ENCODE assay signal across 25 cellular contexts in genomic region chr11:19912206-19913118, GRCh38.
DNase-seq lines count a peak whose midpoint lies in the region; ATAC-seq and TF ChIP-seq lines count a peak whose summit lies in the region.
"Had no signal": no experiment of that assay in that cellular context is flagged by ENCODE, and none has a peak within 500 bp of the region (broad histone marks: within the 10 kb centered on the region; RNA-seq: fewer than 3 reads in every experiment).

No MANE protein-coding gene starts in this region.

- H3K9me3 ChIP-seq in SK-N-SH = no peaks in the 10 kb centered on the region
- H3K9me3 ChIP-seq in MG63 = no peaks in the 10 kb centered on the region
- H3K9me3 ChIP-seq: BLaER1 treated with 17β-estradiol and CSF1 and Interleukin-3, amounts not matched to agents 10 nM and 100 nM; lower lobe of right lung; neutrophil; suprapubic skin; uterus had no signal

- H3K4me3 ChIP-seq in GM23338 (no peak overlapping the region), SK-N-SH (ENCODE audit: low read depth in 2 of 2, low read length in 1 of 2) (no peak overlapping the region), fibroblast of villous mesenchyme (ENCODE audit: low read depth, low read length) (no peak overlapping the region), MG63 (no peak overlapping the region)
- H3K4me3 ChIP-seq: BLaER1 treated with 17β-estradiol and CSF1 and Interleukin-3, amounts not matched to agents 10 nM and 100 nM; lower lobe of right lung; suprapubic skin; uterus had no signal

- H3F3A ChIP-seq in GM23338 (replicated peaks; ENCODE audit: low read depth) (no peaks in the 10 kb centered on the region; the same call in 1 of the 2 replicates), SK-N-SH (replicated peaks; ENCODE audit: insufficient read depth) (peaks cover 46% of the 10 kb centered on the region)

- TF ChIP-seq EP300 in SK-N-SH (IDR thresholded peaks at IDR 0.05; ENCODE audit: borderline replicate concordance in 1 of 2, low read depth in 1 of 2, low read length in 1 of 2) = no peak

- no peak for DNase-seq in GM23338 (ENCODE audit: low spot score)
- no peak for DNase-seq in SK-N-SH
- DNase-seq in fibroblast of villous mesenchyme (ENCODE audit: low read depth) = peak; percentile 65
- no peak for DNase-seq in MG63
- DNase-seq in SKM-1 (lab: John Stamatoyannopoulos, UW; ENCODE audit: unreplicated experiment) = no peak
- no peak for DNase-seq in germinal center (ENCODE audit: low spot score)
- DNase-seq: ACHN; activated CD4-positive, alpha-beta T cell treated with anti-CD3 and anti-CD28 coated beads, Interleukin-2, amount 50 U/mL, for 4 hours; activated CD4-positive, CD25-positive, alpha-beta regulatory T cell; activated effector memory CD4-positive, alpha-beta T cell treated with anti-CD3 and anti-CD28 coated beads, Interleukin-2, amount 50 U/mL, for 16 hours; lower lobe of right lung; NCI-H1930; NCI-H226; OCI-M1; small intestine; stimulated activated CD4-positive, alpha-beta T cell treated with anti-CD3 and anti-CD28 coated beads, Interleukin-2, amount 100 ng/mL, for 24 hours; T1000; uterus had no signal

- 0 out of 2 replicates have a peak overlapping the region, but pooled peaks have one; percentile 50 for H3K27ac Mint-ChIP-seq in GM23338
- peak overlapping the region; percentile 71 to 94 (median 81) for H3K27ac Mint-ChIP-seq in nephron
- no peak overlapping the region for H3K27ac Mint-ChIP-seq in stimulated activated memory B cell treated with anti-CD40 and anti-IgM and Interleukin-4, amounts not matched to agents 10 μg/mL and 1 μg/mL and 100 μg/mL, for 72 hours
- H3K27ac Mint-ChIP-seq: stimulated activated effector memory CD8-positive, alpha-beta T cell treated with anti-CD3 and anti-CD28 coated beads, Interleukin-12 subunit alpha, Interleukin-12 subunit beta, amount 100 ng/mL, for 72 hours had no signal

- H3K27me3 Mint-ChIP-seq in GM23338 (ENCODE audit: insufficient read depth, low read depth, poor library complexity) (peaks cover 4% of the 10 kb centered on the region), nephron (ENCODE audit: low read depth) (no peaks in the 10 kb centered on the region)
- peaks cover under 1% of the 10 kb centered on the region for H3K27me3 Mint-ChIP-seq in stimulated activated memory B cell treated with anti-CD40 and anti-IgM and Interleukin-4, amounts not matched to agents 10 μg/mL and 1 μg/mL and 100 μg/mL, for 72 hours

- peak; percentile 38 for ATAC-seq in GM23338
- no peak for ATAC-seq in stimulated activated memory B cell treated with anti-CD40 and anti-IgM and Interleukin-4, amounts not matched to agents 10 μg/mL and 1 μg/mL and 100 μg/mL, for 72 hours
- ATAC-seq: stimulated activated effector memory CD8-positive, alpha-beta T cell treated with anti-CD3 and anti-CD28 coated beads, Interleukin-12 subunit alpha, Interleukin-12 subunit beta, amount 100 ng/mL, for 72 hours had no signal

- H3K27ac ChIP-seq in GM23338 (ENCODE audit: low read depth) (0 out of 2 replicates have a peak overlapping the region, but pooled peaks have one; percentile 42), SK-N-SH (ENCODE audit: low read depth in 2 of 2, low read length in 1 of 2) (peak overlapping the region; percentile 44 to 77)
- H3K27ac ChIP-seq: BLaER1 treated with 17β-estradiol and CSF1 and Interleukin-3, amounts not matched to agents 10 nM and 100 nM; epithelial cell of prostate; lower lobe of right lung; neutrophil; suprapubic skin; uterus had no signal

- H3K4me1 Mint-ChIP-seq in GM23338 = peaks cover 41% of the 10 kb centered on the region
- peaks cover 57% of the 10 kb centered on the region for H3K4me1 Mint-ChIP-seq in nephron
- no peaks in the 10 kb centered on the region for H3K4me1 Mint-ChIP-seq in stimulated activated memory B cell treated with anti-CD40 and anti-IgM and Interleukin-4, amounts not matched to agents 10 μg/mL and 1 μg/mL and 100 μg/mL, for 72 hours
- H3K4me1 Mint-ChIP-seq: stimulated activated effector memory CD8-positive, alpha-beta T cell treated with anti-CD3 and anti-CD28 coated beads, Interleukin-12 subunit alpha, Interleukin-12 subunit beta, amount 100 ng/mL, for 72 hours had no signal

- H3K36me3 ChIP-seq in GM23338 (ENCODE audit: insufficient read depth) (no peaks in the 10 kb centered on the region; the same call in 1 of the 2 replicates), SK-N-SH (replicated peaks in 1 of 2; ENCODE audit: control insufficient read depth in 1 of 2, insufficient read depth in 2 of 2, low read length in 1 of 2) (peaks cover 42 to 45% of the 10 kb centered on the region in 2 experiments), MG63 (peaks cover 77% of the 10 kb centered on the region)
- H3K36me3 ChIP-seq: BLaER1 treated with 17β-estradiol and CSF1 and Interleukin-3, amounts not matched to agents 10 nM and 100 nM; lower lobe of right lung; neutrophil; suprapubic skin; uterus had no signal

- H2AFZ ChIP-seq in GM23338 (no peak overlapping the region), SK-N-SH (ENCODE audit: low read depth) (no peak overlapping the region)

- peaks cover 18% of the 10 kb centered on the region for H3K36me3 Mint-ChIP-seq in GM23338 (ENCODE audit: low read depth)
- no peaks in the 10 kb centered on the region for H3K36me3 Mint-ChIP-seq in nephron (ENCODE audit: low read depth)
- no peaks in the 10 kb centered on the region for H3K36me3 Mint-ChIP-seq in stimulated activated memory B cell treated with anti-CD40 and anti-IgM and Interleukin-4, amounts not matched to agents 10 μg/mL and 1 μg/mL and 100 μg/mL, for 72 hours
- H3K36me3 Mint-ChIP-seq: stimulated activated effector memory CD8-positive, alpha-beta T cell treated with anti-CD3 and anti-CD28 coated beads, Interleukin-12 subunit alpha, Interleukin-12 subunit beta, amount 100 ng/mL, for 72 hours had no signal

- TF ChIP-seq CTCF in GM23338 (conservative IDR thresholded peaks at IDR 0.05; ENCODE audit: low read depth in 2 of 2) (no peak), SK-N-SH (IDR thresholded peaks at IDR 0.05) (no peak), fibroblast of villous mesenchyme (IDR thresholded peaks at IDR 0.05; ENCODE audit: insufficient read depth, low read depth, low read length) (no peak), nephron (IDR thresholded peaks at IDR 0.05; ENCODE audit: unreplicated experiment in 3 of 3) (no peak)

- peaks cover 32% of the 10 kb centered on the region for H3K4me1 ChIP-seq in GM23338 (ENCODE audit: insufficient read depth)
- peaks cover 19% of the 10 kb centered on the region in 2 experiments for H3K4me1 ChIP-seq in SK-N-SH (ENCODE audit: control insufficient read depth in 1 of 2, insufficient read depth in 2 of 2, low read depth in 1 of 2, low read length in 1 of 2)
- H3K4me1 ChIP-seq: BLaER1 treated with 17β-estradiol and CSF1 and Interleukin-3, amounts not matched to agents 10 nM and 100 nM; uterus had no signal

- H4K20me1 ChIP-seq in GM23338 (replicated peaks; ENCODE audit: insufficient read depth) (no peaks in the 10 kb centered on the region; the same call in 1 of the 2 replicates), SK-N-SH (ENCODE audit: insufficient read depth) (no peaks in the 10 kb centered on the region)
- H4K20me1 ChIP-seq: BLaER1 treated with 17β-estradiol and CSF1 and Interleukin-3, amounts not matched to agents 10 nM and 100 nM had no signal

- POLR2A ChIA-PET in SK-N-SH (lab: Yijun Ruan, JAX) = no interaction called here

- H3K4me2 ChIP-seq in GM23338 (peak overlapping the region; percentile 10; the same call in 1 of the 2 replicates), SK-N-SH (no peak overlapping the region)
- H3K4me2 ChIP-seq: BLaER1 treated with 17β-estradiol and CSF1 and Interleukin-3, amounts not matched to agents 10 nM and 100 nM had no signal

- H3K9me2 ChIP-seq in GM23338 (ENCODE audit: insufficient read depth) (no peaks in the 10 kb centered on the region), SK-N-SH (no peaks in the 10 kb centered on the region)

- H3K79me2 ChIP-seq in GM23338 (replicated peaks; ENCODE audit: insufficient read depth) (no peaks in the 10 kb centered on the region), SK-N-SH (ENCODE audit: insufficient read depth) (peaks cover 74% of the 10 kb centered on the region)

- WGBS in SK-N-SH (ENCODE audit: low lambda C conversion rate) = 66% methylated on average over 7 of the region's 7 CpGs

- no peak for TF ChIP-seq RAD21 in SK-N-SH (IDR thresholded peaks at IDR 0.05; ENCODE audit: low read length)

- H3K27me3 ChIP-seq in GM23338 (ENCODE audit: insufficient read depth) (no peaks in the 10 kb centered on the region), SK-N-SH (ENCODE audit: insufficient read depth) (no peaks in the 10 kb centered on the region), MG63 (no peaks in the 10 kb centered on the region)
- H3K27me3 ChIP-seq: BLaER1 treated with 17β-estradiol and CSF1 and Interleukin-3, amounts not matched to agents 10 nM and 100 nM; suprapubic skin; uterus had no signal

- H3K4me3 Mint-ChIP-seq in GM23338 (no peak overlapping the region), nephron (peak overlapping the region in 1 of 3 experiments; percentile 19)
- H3K4me3 Mint-ChIP-seq in stimulated activated memory B cell treated with anti-CD40 and anti-IgM and Interleukin-4, amounts not matched to agents 10 μg/mL and 1 μg/mL and 100 μg/mL, for 72 hours = no peak overlapping the region
- H3K4me3 Mint-ChIP-seq: stimulated activated effector memory CD8-positive, alpha-beta T cell treated with anti-CD3 and anti-CD28 coated beads, Interleukin-12 subunit alpha, Interleukin-12 subunit beta, amount 100 ng/mL, for 72 hours had no signal

- CTCF ChIA-PET in SK-N-SH (lab: Yijun Ruan, JAX) = interaction anchor here (0.9 to 1.8 kb wide), 8 partner anchors 9 to 442 kb away, joined by 4 to 6 read pairs (median 5); no protein-coding TSS in a partner anchor

- no peak overlapping the region for H3K9ac ChIP-seq in SK-N-SH
- H3K9ac ChIP-seq: BLaER1 treated with 17β-estradiol and CSF1 and Interleukin-3, amounts not matched to agents 10 nM and 100 nM had no signal

- H3K9me3 Mint-ChIP-seq in GM23338 (no peaks in the 10 kb centered on the region), nephron (no peaks in the 10 kb centered on the region)
- no peaks in the 10 kb centered on the region for H3K9me3 Mint-ChIP-seq in stimulated activated memory B cell treated with anti-CD40 and anti-IgM and Interleukin-4, amounts not matched to agents 10 μg/mL and 1 μg/mL and 100 μg/mL, for 72 hours
- H3K9me3 Mint-ChIP-seq: stimulated activated effector memory CD8-positive, alpha-beta T cell treated with anti-CD3 and anti-CD28 coated beads, Interleukin-12 subunit alpha, Interleukin-12 subunit beta, amount 100 ng/mL, for 72 hours had no signal

TF ChIP-seq in SK-N-SH, 30 proteins besides CTCF, POLR2A, EP300 and RAD21 (continues in another document):
- no peak for TF ChIP-seq NRF1 (IDR thresholded peaks at IDR 0.05; ENCODE audit: low read depth, low read length)
- no peak for TF ChIP-seq USF1 (IDR thresholded peaks at IDR 0.05; ENCODE audit: borderline replicate concordance, low read depth)
- no peak for TF ChIP-seq TEAD4 (IDR thresholded peaks at IDR 0.05; ENCODE audit: borderline replicate concordance, insufficient read depth)
